16 cellular contexts compared by ENCODE assay signal in genomic region chr4:145878501-145879435, GRCh38. TPM values are rescaled to one million over a fixed set of nuclear protein-coding genes. Genes with fewer than 3 reads are reported as not detected.
A peak's percentile ranks its signal among the peaks of the same experiment; 100 is the strongest.
DNase-seq lines count a peak whose midpoint lies in the region; ATAC-seq, FAIRE-seq and TF ChIP-seq lines count a peak whose summit lies in the region.
"Had no signal": no experiment of that assay in that cellular context is flagged by ENCODE, and none has a peak within 500 bp of the region (broad histone marks: within the 10 kb centered on the region; RNA-seq: fewer than 3 reads in every experiment).

No MANE protein-coding gene starts in this region.

- H3K27ac ChIP-seq in liver (ENCODE audit: low read depth in 1 of 2, low read length in 2 of 2) (no peak overlapping the region), HepG2 (ENCODE audit: extremely low read length, insufficient read depth, low read length) (no peak overlapping the region), mammary epithelial cell (ENCODE audit: insufficient read depth, low read depth, low read length) (no peak overlapping the region), right cardiac atrium (ENCODE audit: low read length) (peak overlapping the region; percentile 30), transverse colon (peak overlapping the region in 3 of 4 donors; percentile 38 to 63 (median 54))
- H3K27ac ChIP-seq: colonic mucosa, neutrophil, PC-9 had no signal

- H3K4me3 ChIP-seq in liver (ENCODE audit: low read depth in 1 of 3, low read length in 3 of 3) = no peak overlapping the region
- H3K4me3 ChIP-seq in HepG2 (replicated peaks in 1 of 3; ENCODE audit: insufficient read depth in 1 of 3, low read depth in 2 of 3, low read length in 3 of 3) = no peak overlapping the region
- H3K4me3 ChIP-seq in mammary epithelial cell (replicated peaks in 1 of 3; ENCODE audit: insufficient read depth in 1 of 3, low read depth in 2 of 3, low read length in 3 of 3) = no peak overlapping the region
- no peak overlapping the region for H3K4me3 ChIP-seq in right cardiac atrium (ENCODE audit: low read length)
- no peak overlapping the region for H3K4me3 ChIP-seq in transverse colon
- H3K4me3 ChIP-seq: colonic mucosa, PC-9 had no signal

- H3K4me1 ChIP-seq in liver (ENCODE audit: control insufficient read depth in 4 of 4, insufficient read depth in 4 of 4, low read length in 3 of 4) (peaks cover 0 to 14% (median 6%) of the 10 kb centered on the region in 4 donors), HepG2 (ENCODE audit: insufficient read depth, low read length) (no peaks in the 10 kb centered on the region), mammary epithelial cell (ENCODE audit: insufficient read depth, low read length) (peaks cover 44% of the 10 kb centered on the region), right cardiac atrium (ENCODE audit: control insufficient read depth, insufficient read depth, low read length) (peaks cover 14% of the 10 kb centered on the region), transverse colon (peaks cover 3 to 28% (median 16%) of the 10 kb centered on the region in 4 donors)

- H3K36me3 ChIP-seq in liver (ENCODE audit: control insufficient read depth in 4 of 4, insufficient read depth in 3 of 4, low read depth in 1 of 4, low read length in 3 of 4) (no peaks in the 10 kb centered on the region), HepG2 (replicated peaks in 1 of 2; ENCODE audit: control insufficient read depth in 1 of 2, insufficient read depth in 2 of 2, low read length in 2 of 2) (peaks cover 3 to 9% of the 10 kb centered on the region in 2 experiments), mammary epithelial cell (ENCODE audit: insufficient read depth, low read length) (no peaks in the 10 kb centered on the region), transverse colon (no peaks in the 10 kb centered on the region)
- H3K36me3 ChIP-seq: colonic mucosa, neutrophil had no signal

- in situ Hi-C loops in HepG2 (cut with HindIII; ENCODE audit: extremely low pct_ligation_motif_present, low pct_unique_long_range_greater_than_20kb) (no loop called here), mammary epithelial cell (cut with MboI; ENCODE audit: low sequenced_read_pairs in 2 of 2) (no loop called here), transverse colon (cut with MboI; ENCODE audit: low pct_ligation_motif_present in 1 of 4, low pct_unique_long_range_greater_than_20kb in 1 of 4, low sequenced_read_pairs in 3 of 4) (no loop called here)

- H3K79me2 ChIP-seq in HepG2 (ENCODE audit: insufficient read depth, low read length) (no peaks in the 10 kb centered on the region), mammary epithelial cell (ENCODE audit: insufficient read depth, low read length) (peaks cover 26% of the 10 kb centered on the region)

- H3K9ac ChIP-seq in liver (ENCODE audit: low read depth in 1 of 2, low read length in 2 of 2) = no peak overlapping the region
- no peak overlapping the region for H3K9ac ChIP-seq in HepG2 (ENCODE audit: insufficient read depth, low read depth, low read length)
- H3K9ac ChIP-seq in mammary epithelial cell (ENCODE audit: insufficient read depth, low read length) = no peak overlapping the region

- H4K20me1 ChIP-seq in HepG2 (ENCODE audit: insufficient read depth, low read length) = no peaks in the 10 kb centered on the region
- no peaks in the 10 kb centered on the region for H4K20me1 ChIP-seq in mammary epithelial cell (ENCODE audit: insufficient read depth, low read length)

- POLR2A ChIA-PET in HepG2 (lab: Yijun Ruan, JAX) = no interaction called here

- no peak for DNase-seq in HepG2 (ENCODE audit: low spot score)
- peak; percentile 19 for DNase-seq in mammary epithelial cell
- DNase-seq in right cardiac atrium = no peak
- no peak for DNase-seq in transverse colon
- DNase-seq in NCI-H510A treated with DMSO at 0.1 percent for 48 hours (lab: John Stamatoyannopoulos, UW) = no peak
- DNase-seq: activated CD4-positive, alpha-beta T cell treated with anti-CD3 and anti-CD28 coated beads, Interleukin-2, amount 50 U/mL, for 1 hour; colonic mucosa; DMS 273 treated with DMSO at 0.1 percent for 48 hours; NCI-H2081; PC-9 had no signal

- TF ChIP-seq RAD21 in liver (IDR thresholded peaks at IDR 0.05) (peak; percentile 16 to 19), HepG2 (CRISPR knock-in tag; IDR thresholded peaks at IDR 0.05) (no peak)

- CTCF ChIA-PET in HepG2 (lab: Yijun Ruan, JAX; ENCODE audit: low intra/inter-chr PET ratio, low total read pairs) (no interaction called here), mammary epithelial cell (lab: Charles Lee; ENCODE audit: low non-redundant PET) (no interaction called here)

- H3K9me3 ChIP-seq in liver (ENCODE audit: control insufficient read depth in 4 of 4, low read length in 3 of 4) (no peaks in the 10 kb centered on the region), HepG2 (ENCODE audit: low read length) (no peaks in the 10 kb centered on the region), mammary epithelial cell (replicated peaks; ENCODE audit: insufficient read depth, low read length) (no peaks in the 10 kb centered on the region), right cardiac atrium (ENCODE audit: control insufficient read depth, low read length) (no peaks in the 10 kb centered on the region), transverse colon (no peaks in the 10 kb centered on the region)
- H3K9me3 ChIP-seq: colonic mucosa, neutrophil had no signal

- BruUV-seq in HepG2 (replicated peaks; lab: Mats Ljungman, UMichigan) (no TSS peak), mammary epithelial cell (replicated peaks; lab: Mats Ljungman, UMichigan) (no TSS peak)

- H2AFZ ChIP-seq in HepG2 (ENCODE audit: low read length) (no peak overlapping the region), mammary epithelial cell (ENCODE audit: low read depth, low read length) (no peak overlapping the region)
- H2AFZ ChIP-seq: PC-9 had no signal

- ATAC-seq in HepG2 (no peak), right cardiac atrium (peak in 1 of 2 donors; percentile 37), GM18505 (IDR thresholded peaks at IDR 0.05; ENCODE audit: unreplicated experiment) (no peak), GM19328 (IDR thresholded peaks at IDR 0.05; ENCODE audit: unreplicated experiment) (no peak)
- ATAC-seq: HCT116 had no signal

- TF ChIP-seq POLR2A in HepG2 (IDR thresholded peaks at IDR 0.05; ENCODE audit: insufficient read depth in 1 of 2, low read depth in 2 of 2, low read length in 2 of 2) = no peak
- TF ChIP-seq POLR2A in transverse colon (IDR thresholded peaks at IDR 0.05) = no peak
- TF ChIP-seq POLR2A in GM18505 (IDR thresholded peaks at IDR 0.05; ENCODE audit: borderline replicate concordance, extremely low read depth, insufficient read depth, insufficient read length) = no peak

- H3K4me2 ChIP-seq in HepG2 (ENCODE audit: low read depth, low read length) = no peak overlapping the region
- no peak overlapping the region for H3K4me2 ChIP-seq in mammary epithelial cell (ENCODE audit: insufficient read depth, low read depth, low read length)
- H3K4me2 ChIP-seq: PC-9 had no signal

- 64% methylated on average over 7 of the region's 7 CpGs for WGBS in liver
- 91% methylated on average over 7 of the region's 7 CpGs for WGBS in HepG2 (ENCODE audit: low lambda C conversion rate)
- 29% methylated on average over 6 of the region's 7 CpGs for WGBS in mammary epithelial cell (ENCODE audit: low coverage, missing lambda C conversion rate)
- WGBS in right cardiac atrium = 62% methylated on average over 7 of the region's 7 CpGs
- WGBS in transverse colon (ENCODE audit: low coverage in 1 of 2), 2 donors = 67 to 85% methylated on average over 7 of the region's 7 CpGs

- H3K27me3 ChIP-seq in liver (ENCODE audit: control insufficient read depth in 4 of 4, insufficient read depth in 4 of 4, low read length in 3 of 4) = no peaks in the 10 kb centered on the region
- H3K27me3 ChIP-seq in HepG2 (ENCODE audit: control insufficient read depth in 1 of 2, insufficient read depth in 2 of 2, low read length in 2 of 2) = no peaks in the 10 kb centered on the region
- H3K27me3 ChIP-seq in mammary epithelial cell (ENCODE audit: insufficient read depth, low read length) = no peaks in the 10 kb centered on the region
- no peaks in the 10 kb centered on the region for H3K27me3 ChIP-seq in right cardiac atrium (ENCODE audit: control insufficient read depth, insufficient read depth)
- H3K27me3 ChIP-seq in transverse colon = no peaks in the 10 kb centered on the region
- H3K27me3 ChIP-seq: colonic mucosa, neutrophil had no signal

- no peak for TF ChIP-seq EP300 in HepG2 (IDR thresholded peaks at IDR 0.05; ENCODE audit: low read depth in 2 of 2, low read length in 2 of 2)
- TF ChIP-seq EP300 in HepG2 (CRISPR knock-in tag; IDR thresholded peaks at IDR 0.05; ENCODE audit: borderline replicate concordance) = no peak
- no peak for TF ChIP-seq EP300 in transverse colon (IDR thresholded peaks at IDR 0.05; ENCODE audit: low read depth)

- TF ChIP-seq CTCF in liver (IDR thresholded peaks at IDR 0.05; ENCODE audit: low read depth, low read length, missing input control) (no peak), HepG2 (CRISPR knock-in tag; IDR thresholded peaks at IDR 0.05) (no peak), mammary epithelial cell (conservative IDR thresholded peaks at IDR 0.05 in 1 of 2, IDR thresholded peaks at IDR 0.05 in 1 of 2; ENCODE audit: extremely low read depth in 1 of 2, insufficient read depth in 1 of 2, low read depth in 1 of 2, low read length in 2 of 2) (no peak), transverse colon (IDR thresholded peaks at IDR 0.05) (no peak)

- dilution Hi-C loops in mammary epithelial cell (cut with HindIII; ENCODE audit: low sequenced_read_pairs) = no loop called here

- intact Hi-C loops in HepG2 (cut with micrococcal nuclease; ENCODE audit: unreplicated experiment) (no loop called here), mammary epithelial cell (cut with micrococcal nuclease) (no loop called here), right cardiac atrium (cut with DNase I) (no loop called here), transverse colon (cut with DNase I; ENCODE audit: low total_unique reads) (no loop called here)

- no peak for FAIRE-seq in HepG2 (lab: Jason Lieb, UNC)
- FAIRE-seq: GM12891 had no signal

RNA-seq across cellular contexts. Expression of gene ZNF827, which starts 59.9 kb away (rescaled TPM):
- total RNA-seq in liver (1 to 10 TPM; 1.7 to 2.9 TPM), HepG2 (2016; rRNA removed; fragmentation: Illumina TruSeq; extraction: Trizol) (1.8 and 2.8 TPM in 2 replicates), mammary epithelial cell (10 to 100 TPM; 14.5 to 18.2 TPM), right cardiac atrium (10 to 100 TPM; 14.2 to 18.4 (median 15.8) TPM), transverse colon (10 to 100 TPM; 22.5 to 61.3 (median 29.2) TPM)
- polyA plus RNA-seq in liver (under 1 TPM; 0.46 to 0.72 TPM), HepG2 (2011; rRNA removed) (2.8 and 3.9 TPM in 2 replicates), mammary epithelial cell (9.9 TPM), right cardiac atrium (4.8 TPM)
- 4.8 and 6.6 TPM in 2 replicates for total RNA-seq in HepG2 (2016; cell fraction: cytosol; rRNA removed; fragmentation: Illumina TruSeq; extraction: Trizol; ENCODE audit: low read depth)
- 1.6 and 3.1 TPM in 2 replicates for total RNA-seq in HepG2 (2016; cell fraction: insoluble cytoplasmic fraction; rRNA removed; fragmentation: Illumina TruSeq; extraction: Trizol)
- total RNA-seq in HepG2 (2016; cell fraction: membrane; rRNA removed; fragmentation: Illumina TruSeq; extraction: Trizol) = 3.7 and 3.8 TPM in 2 replicates
- total RNA-seq in HepG2 (2016; cell fraction: nucleus; rRNA removed; fragmentation: Illumina TruSeq; extraction: Trizol) = 11.3 and 11.8 TPM in 2 replicates
- 2.1 and 3.7 TPM in 2 replicates for polyA plus RNA-seq in HepG2 (2011; cell fraction: cytosol; rRNA removed)
- 22.9 and 29.9 TPM in 2 replicates for polyA plus RNA-seq in HepG2 (2011; cell fraction: nucleus; rRNA removed)
- polyA plus RNA-seq in HepG2 (2012) = 1.9 and 2.3 TPM in 2 replicates
- 0.08 and 0.29 TPM in 2 replicates for polyA plus RNA-seq in HepG2 (2016; cell fraction: cytosol; fragmentation: Illumina TruSeq; extraction: Trizol; ENCODE audit: low read depth)
- 1.8 and 2.7 TPM in 2 replicates for polyA plus RNA-seq in HepG2 (2016; cell fraction: insoluble cytoplasmic fraction; fragmentation: Illumina TruSeq; extraction: Trizol; ENCODE audit: low read depth)
- polyA plus RNA-seq in HepG2 (2016; cell fraction: membrane; fragmentation: Illumina TruSeq; extraction: Trizol; ENCODE audit: low read depth) = 0.27 and 0.43 TPM in 2 replicates
- 10.3 and 11.8 TPM in 2 replicates for polyA plus RNA-seq in HepG2 (2016; cell fraction: nucleus; fragmentation: Illumina TruSeq; extraction: Trizol; ENCODE audit: insufficient read depth, low read depth)
- polyA minus RNA-seq in HepG2 (2011; rRNA and poly(A)+ RNA removed; ENCODE audit: low replicate concordance) = 13.0 TPM in 1 of 2 replicates, not detected in the other
- 4.4 and 6.9 TPM in 2 replicates for polyA minus RNA-seq in HepG2 (2011; cell fraction: cytosol; rRNA and poly(A)+ RNA removed)
- 37.1 and 39.4 TPM in 2 replicates for polyA minus RNA-seq in HepG2 (2011; cell fraction: nucleus; rRNA and poly(A)+ RNA removed)
- 17.1 TPM for polyA minus RNA-seq in mammary epithelial cell

Comparison
In these comparisons a context has a peak if more than half of its experiments do, and no peak if none do; other contexts are left out.
1. H3K27ac ChIP-seq: peak in right cardiac atrium (single experiment) and transverse colon (3 of 4); none in liver (0 of 2), HepG2 (single experiment) and mammary epithelial cell (single experiment).